In the genomic region with DNA sequence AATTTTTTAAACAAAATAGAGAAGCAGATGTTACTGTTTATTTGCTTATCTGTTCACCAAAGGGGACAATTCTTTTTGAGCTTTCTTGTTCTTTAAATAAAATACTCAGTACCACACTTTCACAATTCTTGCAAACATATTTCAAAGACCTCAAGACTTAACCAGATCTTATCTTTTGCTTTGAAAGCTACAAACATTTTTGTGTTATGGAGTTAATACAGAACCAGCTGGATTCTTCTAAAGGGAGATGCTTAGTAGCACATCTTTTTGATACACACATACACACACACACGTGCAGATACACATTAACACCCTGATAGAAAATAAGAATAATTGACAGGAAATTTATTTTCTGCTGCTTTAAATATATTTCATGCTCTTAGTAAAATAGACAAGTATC, we compare ENCODE assay signal across 14 cellular contexts.
DNase-seq lines count a peak whose midpoint lies in the region; ATAC-seq and TF ChIP-seq lines count a peak whose summit lies in the region.
"Had no signal": no experiment of that assay in that cellular context is flagged by ENCODE, and none has a peak within 500 bp of the region (broad histone marks: within the 10 kb centered on the region; RNA-seq: fewer than 3 reads in every experiment).

No MANE protein-coding gene starts in this region.

- no peaks in the 10 kb centered on the region for H3K36me3 ChIP-seq in CD8-positive, alpha-beta T cell (ENCODE audit: insufficient read depth, low read length)
- H3K36me3 ChIP-seq: HAP-1 had no signal

- intact Hi-C loops in activated CD4-positive, alpha-beta memory T cell treated with anti-CD3 and anti-CD28 coated beads for 36 hours (cut with micrococcal nuclease): no loop called here
- intact Hi-C loops in CD8-positive, alpha-beta T cell (cut with DNase I, micrococcal nuclease): no loop called here

- TF ChIP-seq CTCF in CD8-positive, alpha-beta T cell (IDR thresholded peaks at IDR 0.05): no peak

- no peak for ATAC-seq in CD8-positive, alpha-beta T cell
- peak in 1 of 2 donors; percentile 20 for ATAC-seq in naive thymus-derived CD8-positive, alpha-beta T cell
- no peak for ATAC-seq in HG03135 (IDR thresholded peaks at IDR 0.05; ENCODE audit: unreplicated experiment)

- H3K27me3 Mint-ChIP-seq in activated CD4-positive, alpha-beta memory T cell treated with anti-CD3 and anti-CD28 coated beads for 36 hours: no peaks in the 10 kb centered on the region
- H3K27me3 Mint-ChIP-seq in activated CD4-positive, alpha-beta memory T cell treated with anti-CD3 and anti-CD28 coated beads, Interleukin-2, amount 10 ng/mL, durations not matched to agents 7 days and 5 days: no peaks in the 10 kb centered on the region
- H3K27me3 Mint-ChIP-seq in CD8-positive, alpha-beta T cell (ENCODE audit: low read depth): no peaks in the 10 kb centered on the region
- no peaks in the 10 kb centered on the region for H3K27me3 Mint-ChIP-seq in T-helper 2 cell treated with Interferon-gamma antibody and Interleukin-4, amounts not matched to agents 5 μg/mL and 100 μg/mL, for 36 hours (ENCODE audit: low read depth)
- no peaks in the 10 kb centered on the region for H3K27me3 Mint-ChIP-seq in naive thymus-derived CD8-positive, alpha-beta T cell
- H3K27me3 Mint-ChIP-seq: B cell had no signal

- DNase-seq in activated CD4-positive, alpha-beta memory T cell treated with anti-CD3 and anti-CD28 coated beads for 36 hours: no peak
- no peak for DNase-seq in activated CD4-positive, alpha-beta memory T cell treated with anti-CD3 and anti-CD28 coated beads, Interleukin-2, amount 10 ng/mL, durations not matched to agents 7 days and 5 days
- DNase-seq in CD8-positive, alpha-beta T cell: no peak
- no peak for DNase-seq in T-helper 2 cell treated with Interferon-gamma antibody and Interleukin-4, amounts not matched to agents 5 μg/mL and 100 μg/mL, for 36 hours (ENCODE audit: low spot score)
- DNase-seq in naive thymus-derived CD8-positive, alpha-beta T cell: peak in 1 of 10 donors; percentile 7
- DNase-seq in NK-92 (lab: John Stamatoyannopoulos, UW; ENCODE audit: unreplicated experiment): no peak
- DNase-seq: C1 segment of cervical spinal cord; Caco-2; CD8-positive, alpha-beta memory T cell; GF-D8 had no signal

- H3K27ac ChIP-seq in CD8-positive, alpha-beta T cell (ENCODE audit: low read depth, low read length): no peak overlapping the region
- H3K27ac ChIP-seq: HL-60 had no signal

- no peak overlapping the region for H3K4me3 ChIP-seq in CD8-positive, alpha-beta T cell (ENCODE audit: low read depth, low read length)
- H3K4me3 ChIP-seq: HAP-1 had no signal

- CTCF ChIA-PET in activated CD4-positive, alpha-beta memory T cell treated with anti-CD3 and anti-CD28 coated beads for 36 hours (lab: Charles Lee): no interaction called here
- CTCF ChIA-PET in activated CD4-positive, alpha-beta memory T cell treated with anti-CD3 and anti-CD28 coated beads, Interleukin-2, amount 10 ng/mL, durations not matched to agents 7 days and 5 days (lab: Charles Lee): no interaction called here
- CTCF ChIA-PET in CD8-positive, alpha-beta T cell (lab: Charles Lee): no interaction called here

- H3K4me1 Mint-ChIP-seq in activated CD4-positive, alpha-beta memory T cell treated with anti-CD3 and anti-CD28 coated beads for 36 hours (ENCODE audit: low read depth): peaks cover 21% of the 10 kb centered on the region
- peaks cover 5% of the 10 kb centered on the region for H3K4me1 Mint-ChIP-seq in activated CD4-positive, alpha-beta memory T cell treated with anti-CD3 and anti-CD28 coated beads, Interleukin-2, amount 10 ng/mL, durations not matched to agents 7 days and 5 days
- peaks cover 28% of the 10 kb centered on the region for H3K4me1 Mint-ChIP-seq in CD8-positive, alpha-beta T cell (ENCODE audit: low read depth)
- H3K4me1 Mint-ChIP-seq in T-helper 2 cell treated with Interferon-gamma antibody and Interleukin-4, amounts not matched to agents 5 μg/mL and 100 μg/mL, for 36 hours (ENCODE audit: low read depth): peaks cover 14% of the 10 kb centered on the region
- peaks cover 5 to 23% (median 19%) of the 10 kb centered on the region in 4 donors for H3K4me1 Mint-ChIP-seq in naive thymus-derived CD8-positive, alpha-beta T cell
- H3K4me1 Mint-ChIP-seq: B cell had no signal

- H3K4me3 Mint-ChIP-seq in activated CD4-positive, alpha-beta memory T cell treated with anti-CD3 and anti-CD28 coated beads for 36 hours: no peak overlapping the region
- no peak overlapping the region for H3K4me3 Mint-ChIP-seq in activated CD4-positive, alpha-beta memory T cell treated with anti-CD3 and anti-CD28 coated beads, Interleukin-2, amount 10 ng/mL, durations not matched to agents 7 days and 5 days
- H3K4me3 Mint-ChIP-seq in CD8-positive, alpha-beta T cell: peak overlapping the region; percentile 30
- H3K4me3 Mint-ChIP-seq in T-helper 2 cell treated with Interferon-gamma antibody and Interleukin-4, amounts not matched to agents 5 μg/mL and 100 μg/mL, for 36 hours: no peak overlapping the region
- H3K4me3 Mint-ChIP-seq in naive thymus-derived CD8-positive, alpha-beta T cell: peak overlapping the region in 3 of 10 donors; percentile 38 to 57 (median 41)
- H3K4me3 Mint-ChIP-seq: B cell had no signal

- no peaks in the 10 kb centered on the region for H3K27me3 ChIP-seq in CD8-positive, alpha-beta T cell (ENCODE audit: insufficient read depth, low read length)

- no peaks in the 10 kb centered on the region for H3K4me1 ChIP-seq in CD8-positive, alpha-beta T cell (ENCODE audit: insufficient read depth, low read length)
- H3K4me1 ChIP-seq: Caco-2 had no signal

- POLR2A ChIA-PET in activated CD4-positive, alpha-beta memory T cell treated with anti-CD3 and anti-CD28 coated beads for 36 hours (lab: Charles Lee): no interaction called here
- POLR2A ChIA-PET in activated CD4-positive, alpha-beta memory T cell treated with anti-CD3 and anti-CD28 coated beads, Interleukin-2, amount 10 ng/mL, durations not matched to agents 7 days and 5 days (lab: Charles Lee): no interaction called here
- POLR2A ChIA-PET in CD8-positive, alpha-beta T cell (lab: Charles Lee): no interaction called here
- POLR2A ChIA-PET in naive thymus-derived CD8-positive, alpha-beta T cell (lab: Charles Lee): no interaction called here

- H3K9me3 ChIP-seq in CD8-positive, alpha-beta T cell (ENCODE audit: low read length): no peaks in the 10 kb centered on the region
- H3K9me3 ChIP-seq: Caco-2, HAP-1 had no signal

- H3K9me3 Mint-ChIP-seq in activated CD4-positive, alpha-beta memory T cell treated with anti-CD3 and anti-CD28 coated beads for 36 hours: no peaks in the 10 kb centered on the region
- H3K9me3 Mint-ChIP-seq in activated CD4-positive, alpha-beta memory T cell treated with anti-CD3 and anti-CD28 coated beads, Interleukin-2, amount 10 ng/mL, durations not matched to agents 7 days and 5 days: no peaks in the 10 kb centered on the region
- no peaks in the 10 kb centered on the region for H3K9me3 Mint-ChIP-seq in CD8-positive, alpha-beta T cell
- no peaks in the 10 kb centered on the region for H3K9me3 Mint-ChIP-seq in T-helper 2 cell treated with Interferon-gamma antibody and Interleukin-4, amounts not matched to agents 5 μg/mL and 100 μg/mL, for 36 hours
- no peaks in the 10 kb centered on the region for H3K9me3 Mint-ChIP-seq in naive thymus-derived CD8-positive, alpha-beta T cell
- H3K9me3 Mint-ChIP-seq: CD8-positive, alpha-beta memory T cell had no signal

- H3K36me3 Mint-ChIP-seq in activated CD4-positive, alpha-beta memory T cell treated with anti-CD3 and anti-CD28 coated beads for 36 hours: no peaks in the 10 kb centered on the region
- no peaks in the 10 kb centered on the region for H3K36me3 Mint-ChIP-seq in activated CD4-positive, alpha-beta memory T cell treated with anti-CD3 and anti-CD28 coated beads, Interleukin-2, amount 10 ng/mL, durations not matched to agents 7 days and 5 days (ENCODE audit: low read depth)
- H3K36me3 Mint-ChIP-seq in CD8-positive, alpha-beta T cell: no peaks in the 10 kb centered on the region
- H3K36me3 Mint-ChIP-seq in T-helper 2 cell treated with Interferon-gamma antibody and Interleukin-4, amounts not matched to agents 5 μg/mL and 100 μg/mL, for 36 hours (ENCODE audit: low read depth): no peaks in the 10 kb centered on the region
- peaks cover 0 to 3% (median 0%) of the 10 kb centered on the region in 3 donors for H3K36me3 Mint-ChIP-seq in naive thymus-derived CD8-positive, alpha-beta T cell

- H3K27ac Mint-ChIP-seq in activated CD4-positive, alpha-beta memory T cell treated with anti-CD3 and anti-CD28 coated beads for 36 hours: peak overlapping the region; percentile 28
- H3K27ac Mint-ChIP-seq in activated CD4-positive, alpha-beta memory T cell treated with anti-CD3 and anti-CD28 coated beads, Interleukin-2, amount 10 ng/mL, durations not matched to agents 7 days and 5 days: no peak overlapping the region
- H3K27ac Mint-ChIP-seq in CD8-positive, alpha-beta T cell: peak overlapping the region; percentile 49
- peak overlapping the region; percentile 35 for H3K27ac Mint-ChIP-seq in T-helper 2 cell treated with Interferon-gamma antibody and Interleukin-4, amounts not matched to agents 5 μg/mL and 100 μg/mL, for 36 hours
- H3K27ac Mint-ChIP-seq in naive thymus-derived CD8-positive, alpha-beta T cell: peak overlapping the region in 6 of 10 donors; percentile 33 to 75 (median 70)
- H3K27ac Mint-ChIP-seq: B cell had no signal
